In genomic region chr7:24980695-24981543, GRCh38 we compare ENCODE assay signal across 8 cellular contexts. TPM values are rescaled to one million over a fixed set of nuclear protein-coding genes. Genes with fewer than 3 reads are reported as not detected.
DNase-seq lines count a peak whose midpoint lies in the region; ATAC-seq and TF ChIP-seq lines count a peak whose summit lies in the region.

No MANE protein-coding gene starts in this region.

- H3K27me3 ChIP-seq in neuron (ENCODE audit: insufficient read depth, low read length): no peaks in the 10 kb centered on the region

- peak overlapping the region; percentile 40 for H2AFZ ChIP-seq in neuron (ENCODE audit: low read depth, low read length)

- TF ChIP-seq CTCF in fibroblast of the aortic adventitia (IDR thresholded peaks at IDR 0.05; ENCODE audit: insufficient read depth, low read length): peak; percentile 4

- H3K9me3 ChIP-seq in neuron (ENCODE audit: low read length): no peaks in the 10 kb centered on the region

- peaks cover 19% of the 10 kb centered on the region for H3K4me1 ChIP-seq in neuron (ENCODE audit: insufficient read depth, low read length)

- no peaks in the 10 kb centered on the region for H3K36me3 ChIP-seq in neuron (ENCODE audit: insufficient read depth, low read length)

- peak; percentile 60 for DNase-seq in Caki2 (ENCODE audit: low read depth)
- peak; percentile 34 for DNase-seq in HuH-7 (ENCODE audit: low spot score)
- peak; percentile 54 to 55 for DNase-seq in activated CD4-positive, alpha-beta T cell treated with anti-CD3 and anti-CD28 coated beads, Interleukin-2, amount 50 U/mL, for 48 hours
- peak; percentile 56 for DNase-seq in fibroblast of the aortic adventitia (ENCODE audit: low read depth)
- DNase-seq in NCI-H510A treated with DMSO at 0.1 percent for 48 hours (lab: John Stamatoyannopoulos, UW): no peak
- DNase-seq in NCI-H2081 (lab: John Stamatoyannopoulos, UW): no peak

- in situ Hi-C loops in Caki2 (cut with HindIII; ENCODE audit: low pct_unique_long_range_greater_than_20kb, low sequenced_read_pairs): no loop called here

- peak overlapping the region; percentile 74 for H3K4me3 ChIP-seq in fibroblast of the aortic adventitia (ENCODE audit: low read depth, low read length)
- peak overlapping the region; percentile 75 for H3K4me3 ChIP-seq in neuron (ENCODE audit: low read length)

- peak; percentile 15 for ATAC-seq in GM21447 (IDR thresholded peaks at IDR 0.05; ENCODE audit: unreplicated experiment)

RNA-seq across cellular contexts. Expression of gene OSBPL3, which starts 0.9 kb away (rescaled TPM):
- total RNA-seq in Caki2 (2014; rRNA removed; shearing (Covaris generic); ENCODE audit: low replicate concordance): 6.3 and 30.3 TPM in 2 replicates
- 16.1 and 46.0 TPM in 2 replicates for total RNA-seq in fibroblast of the aortic adventitia (ENCODE audit: low replicate concordance)

Comparison
In these comparisons a context has a peak if more than half of its experiments do, and no peak if none do; other contexts are left out.
1. DNase-seq: peak in Caki2 (single experiment), HuH-7 (single experiment), activated CD4-positive, alpha-beta T cell treated with anti-CD3 and anti-CD28 coated beads, Interleukin-2, amount 50 U/mL, for 48 hours (2 of 2) and fibroblast of the aortic adventitia (single experiment); none in NCI-H510A treated with DMSO at 0.1 percent for 48 hours (single experiment) and NCI-H2081 (0 of 2).